Comparison of ENCODE assay signal across 11 cellular contexts in genomic region chr5:2486373-2486772, GRCh38.
"Had no signal": no experiment of that assay in that cellular context is flagged by ENCODE, and none has a peak within 500 bp of the region (broad histone marks: within the 10 kb centered on the region; RNA-seq: fewer than 3 reads in every experiment).

No MANE protein-coding gene starts in this region.

- ATAC-seq: GM23338, HCT116 had no signal

- H3K4me2 ChIP-seq: GM23338 had no signal

- H3K27ac ChIP-seq: GM23248 had no signal

- H3K36me3 ChIP-seq: HAP-1 had no signal

- H3K4me3 ChIP-seq: GM23248, GM23338, HAP-1 had no signal

- H3K9me3 ChIP-seq: HAP-1 had no signal

- FAIRE-seq: H1, H54 had no signal

- DNase-seq: GM23248, GOT3, H7, H9, HCEC 1CT, HFFc6 had no signal

- H3K4me1 ChIP-seq: HAP-1 had no signal

- H2AFZ ChIP-seq: GM23248, GM23338 had no signal

- H3K9ac ChIP-seq: GM23248 had no signal
